Comparison of ENCODE assay signal across 1 cellular context in the genomic region with DNA sequence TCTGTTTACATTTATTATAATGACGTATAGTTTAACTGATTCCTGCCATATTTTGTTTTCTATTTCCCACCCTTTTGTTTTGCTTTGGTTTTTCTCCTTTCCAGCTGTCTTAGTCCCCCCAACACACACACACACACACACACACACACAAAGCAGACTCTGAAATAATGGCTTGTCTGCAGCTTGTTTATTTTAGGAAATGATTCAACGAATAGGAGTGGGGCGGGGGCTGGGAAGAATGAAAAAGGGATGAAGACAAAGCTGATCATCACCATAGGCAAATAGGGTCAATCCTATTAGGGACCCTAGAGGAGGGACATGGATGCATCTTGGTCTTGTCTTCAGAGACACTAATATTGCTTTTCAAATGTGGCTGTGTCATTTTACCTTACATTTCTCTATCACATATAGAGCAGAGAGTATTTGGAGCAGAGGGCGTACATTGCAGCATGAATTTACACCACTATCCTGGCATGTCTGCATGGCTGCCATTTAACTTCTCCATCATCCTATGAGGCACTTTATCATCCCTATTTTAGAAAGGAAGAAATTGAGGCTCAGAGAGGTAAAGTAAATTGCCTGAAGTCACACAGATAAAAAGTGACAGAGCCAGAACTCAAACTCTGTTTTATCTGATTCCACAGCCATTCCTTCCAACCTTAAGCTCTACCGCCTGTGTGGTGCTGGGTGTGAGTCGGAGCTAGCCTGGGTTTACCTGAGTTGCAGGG.
A peak's percentile ranks its signal among the peaks of the same experiment; 100 is the strongest.
TF ChIP-seq lines count a peak whose summit lies in the region.

No MANE protein-coding gene starts in this region.

TF ChIP-seq in HepG2, 621 proteins besides CTCF, POLR2A, EP300 and RAD21:
- TF ChIP-seq, protein P1, sequence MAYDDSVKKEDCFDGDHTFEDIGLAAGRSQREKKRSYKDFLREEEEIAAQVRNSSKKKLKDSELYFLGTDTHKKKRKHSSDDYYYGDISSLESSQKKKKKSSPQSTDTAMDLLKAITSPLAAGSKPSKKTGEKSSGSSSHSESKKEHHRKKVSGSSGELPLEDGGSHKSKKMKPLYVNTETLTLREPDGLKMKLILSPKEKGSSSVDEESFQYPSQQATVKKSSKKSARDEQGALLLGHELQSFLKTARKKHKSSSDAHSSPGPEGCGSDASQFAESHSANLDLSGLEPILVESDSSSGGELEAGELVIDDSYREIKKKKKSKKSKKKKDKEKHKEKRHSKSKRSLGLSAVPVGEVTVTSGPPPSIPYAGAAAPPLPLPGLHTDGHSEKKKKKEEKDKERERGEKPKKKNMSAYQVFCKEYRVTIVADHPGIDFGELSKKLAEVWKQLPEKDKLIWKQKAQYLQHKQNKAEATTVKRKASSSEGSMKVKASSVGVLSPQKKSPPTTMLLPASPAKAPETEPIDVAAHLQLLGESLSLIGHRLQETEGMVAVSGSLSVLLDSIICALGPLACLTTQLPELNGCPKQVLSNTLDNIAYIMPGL (CRISPR knock-in tag; IDR thresholded peaks at IDR 0.05; ENCODE audit: borderline replicate concordance in 1 of 2, low read depth in 1 of 2) = no peak
- TF ChIP-seq ZNF891 (CRISPR knock-in tag; IDR thresholded peaks at IDR 0.05) (no peak), SMYD3 (CRISPR knock-in tag; IDR thresholded peaks at IDR 0.05) (no peak), NR1H2 (CRISPR knock-in tag; IDR thresholded peaks at IDR 0.05; ENCODE audit: borderline replicate concordance, low read depth) (no peak), FOSL2 (CRISPR knock-in tag; IDR thresholded peaks at IDR 0.05) (0 out of 2 replicates have a peak, but pooled peaks have one; percentile 23), SALL1 (CRISPR knock-in tag; IDR thresholded peaks at IDR 0.05) (0 out of 2 replicates have a peak, but pooled peaks have one; percentile 18), RBFOX2 (IDR thresholded peaks at IDR 0.05; ENCODE audit: low read depth, low read length) (0 out of 2 replicates have a peak, but pooled peaks have one; percentile 14), ZNF44 (CRISPR knock-in tag; IDR thresholded peaks at IDR 0.05) (no peak), POLR2AphosphoS5 (IDR thresholded peaks at IDR 0.05; ENCODE audit: low read depth, low read length) (no peak), MEIS2 (CRISPR knock-in tag; IDR thresholded peaks at IDR 0.05) (no peak), HES4 (CRISPR knock-in tag; IDR thresholded peaks at IDR 0.05; ENCODE audit: borderline replicate concordance) (no peak), ZNF629 (CRISPR knock-in tag; conservative IDR thresholded peaks at IDR 0.05) (no peak), ADNP (CRISPR knock-in tag; IDR thresholded peaks at IDR 0.05) (no peak), ZNF33B (CRISPR knock-in tag; IDR thresholded peaks at IDR 0.05) (no peak), ZNF367 (CRISPR knock-in tag; IDR thresholded peaks at IDR 0.05; ENCODE audit: borderline replicate concordance) (no peak), ZIK1 (CRISPR knock-in tag; IDR thresholded peaks at IDR 0.05; ENCODE audit: borderline replicate concordance, low read depth) (no peak), SRSF9 (IDR thresholded peaks at IDR 0.05; ENCODE audit: borderline replicate concordance, insufficient read depth, low read depth, low read length, poor library complexity, severe bottlenecking) (no peak), SOX6 (IDR thresholded peaks at IDR 0.05) (no peak), SOX6 (CRISPR knock-in tag; IDR thresholded peaks at IDR 0.05) (peak; percentile 29; the same call in 1 of the 2 replicates), TCF7L2 (IDR thresholded peaks at IDR 0.05; ENCODE audit: low read depth, low read length) (no peak), KAT8 (CRISPR knock-in tag; IDR thresholded peaks at IDR 0.05) (no peak), ZNF678 (CRISPR knock-in tag; IDR thresholded peaks at IDR 0.05) (no peak), TBP (CRISPR knock-in tag; IDR thresholded peaks at IDR 0.05) (no peak)
- TF ChIP-seq, protein P2, sequence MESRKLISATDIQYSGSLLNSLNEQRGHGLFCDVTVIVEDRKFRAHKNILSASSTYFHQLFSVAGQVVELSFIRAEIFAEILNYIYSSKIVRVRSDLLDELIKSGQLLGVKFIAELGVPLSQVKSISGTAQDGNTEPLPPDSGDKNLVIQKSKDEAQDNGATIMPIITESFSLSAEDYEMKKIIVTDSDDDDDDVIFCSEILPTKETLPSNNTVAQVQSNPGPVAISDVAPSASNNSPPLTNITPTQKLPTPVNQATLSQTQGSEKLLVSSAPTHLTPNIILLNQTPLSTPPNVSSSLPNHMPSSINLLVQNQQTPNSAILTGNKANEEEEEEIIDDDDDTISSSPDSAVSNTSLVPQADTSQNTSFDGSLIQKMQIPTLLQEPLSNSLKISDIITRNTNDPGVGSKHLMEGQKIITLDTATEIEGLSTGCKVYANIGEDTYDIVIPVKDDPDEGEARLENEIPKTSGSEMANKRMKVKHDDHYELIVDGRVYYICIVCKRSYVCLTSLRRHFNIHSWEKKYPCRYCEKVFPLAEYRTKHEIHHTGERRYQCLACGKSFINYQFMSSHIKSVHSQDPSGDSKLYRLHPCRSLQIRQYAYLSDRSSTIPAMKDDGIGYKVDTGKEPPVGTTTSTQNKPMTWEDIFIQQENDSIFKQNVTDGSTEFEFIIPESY (CRISPR knock-in tag; IDR thresholded peaks at IDR 0.05) = no peak
- TF ChIP-seq, protein P3, sequence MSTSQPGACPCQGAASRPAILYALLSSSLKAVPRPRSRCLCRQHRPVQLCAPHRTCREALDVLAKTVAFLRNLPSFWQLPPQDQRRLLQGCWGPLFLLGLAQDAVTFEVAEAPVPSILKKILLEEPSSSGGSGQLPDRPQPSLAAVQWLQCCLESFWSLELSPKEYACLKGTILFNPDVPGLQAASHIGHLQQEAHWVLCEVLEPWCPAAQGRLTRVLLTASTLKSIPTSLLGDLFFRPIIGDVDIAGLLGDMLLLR (CRISPR knock-in tag; IDR thresholded peaks at IDR 0.05) = no peak
- TF ChIP-seq, protein P4, sequence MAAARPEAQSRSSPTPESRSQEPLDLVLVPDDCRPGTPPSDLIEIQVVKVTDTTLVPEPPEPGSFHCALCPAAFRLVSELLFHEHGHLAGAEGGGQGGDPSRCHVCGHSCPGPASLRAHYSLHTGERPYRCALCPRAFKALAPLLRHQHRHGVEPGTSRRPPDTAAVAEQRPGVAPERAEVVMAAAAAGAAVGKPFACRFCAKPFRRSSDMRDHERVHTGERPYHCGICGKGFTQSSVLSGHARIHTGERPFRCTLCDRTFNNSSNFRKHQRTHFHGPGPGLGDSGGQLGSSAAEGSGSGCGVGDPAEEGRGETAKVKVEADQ (CRISPR knock-in tag; IDR thresholded peaks at IDR 0.05; ENCODE audit: borderline replicate concordance) = 0 out of 2 replicates have a peak, but pooled peaks have one; percentile 34
- TF ChIP-seq, protein P5, sequence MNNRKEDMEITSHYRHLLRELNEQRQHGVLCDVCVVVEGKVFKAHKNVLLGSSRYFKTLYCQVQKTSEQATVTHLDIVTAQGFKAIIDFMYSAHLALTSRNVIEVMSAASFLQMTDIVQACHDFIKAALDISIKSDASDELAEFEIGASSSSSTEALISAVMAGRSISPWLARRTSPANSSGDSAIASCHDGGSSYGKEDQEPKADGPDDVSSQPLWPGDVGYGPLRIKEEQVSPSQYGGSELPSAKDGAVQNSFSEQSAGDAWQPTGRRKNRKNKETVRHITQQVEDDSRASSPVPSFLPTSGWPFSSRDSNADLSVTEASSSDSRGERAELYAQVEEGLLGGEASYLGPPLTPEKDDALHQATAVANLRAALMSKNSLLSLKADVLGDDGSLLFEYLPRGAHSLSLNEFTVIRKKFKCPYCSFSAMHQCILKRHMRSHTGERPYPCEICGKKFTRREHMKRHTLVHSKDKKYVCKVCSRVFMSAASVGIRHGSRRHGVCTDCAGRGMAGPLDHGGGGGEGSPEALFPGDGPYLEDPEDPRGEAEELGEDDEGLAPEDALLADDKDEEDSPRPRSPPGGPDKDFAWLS (CRISPR knock-in tag; IDR thresholded peaks at IDR 0.05; ENCODE audit: borderline replicate concordance) = no peak
- TF ChIP-seq, protein P6, sequence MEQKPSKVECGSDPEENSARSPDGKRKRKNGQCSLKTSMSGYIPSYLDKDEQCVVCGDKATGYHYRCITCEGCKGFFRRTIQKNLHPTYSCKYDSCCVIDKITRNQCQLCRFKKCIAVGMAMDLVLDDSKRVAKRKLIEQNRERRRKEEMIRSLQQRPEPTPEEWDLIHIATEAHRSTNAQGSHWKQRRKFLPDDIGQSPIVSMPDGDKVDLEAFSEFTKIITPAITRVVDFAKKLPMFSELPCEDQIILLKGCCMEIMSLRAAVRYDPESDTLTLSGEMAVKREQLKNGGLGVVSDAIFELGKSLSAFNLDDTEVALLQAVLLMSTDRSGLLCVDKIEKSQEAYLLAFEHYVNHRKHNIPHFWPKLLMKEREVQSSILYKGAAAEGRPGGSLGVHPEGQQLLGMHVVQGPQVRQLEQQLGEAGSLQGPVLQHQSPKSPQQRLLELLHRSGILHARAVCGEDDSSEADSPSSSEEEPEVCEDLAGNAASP (CRISPR knock-in tag; IDR thresholded peaks at IDR 0.05; ENCODE audit: borderline replicate concordance) = 0 out of 2 replicates have a peak, but pooled peaks have one; percentile 10
- TF ChIP-seq, protein P7, sequence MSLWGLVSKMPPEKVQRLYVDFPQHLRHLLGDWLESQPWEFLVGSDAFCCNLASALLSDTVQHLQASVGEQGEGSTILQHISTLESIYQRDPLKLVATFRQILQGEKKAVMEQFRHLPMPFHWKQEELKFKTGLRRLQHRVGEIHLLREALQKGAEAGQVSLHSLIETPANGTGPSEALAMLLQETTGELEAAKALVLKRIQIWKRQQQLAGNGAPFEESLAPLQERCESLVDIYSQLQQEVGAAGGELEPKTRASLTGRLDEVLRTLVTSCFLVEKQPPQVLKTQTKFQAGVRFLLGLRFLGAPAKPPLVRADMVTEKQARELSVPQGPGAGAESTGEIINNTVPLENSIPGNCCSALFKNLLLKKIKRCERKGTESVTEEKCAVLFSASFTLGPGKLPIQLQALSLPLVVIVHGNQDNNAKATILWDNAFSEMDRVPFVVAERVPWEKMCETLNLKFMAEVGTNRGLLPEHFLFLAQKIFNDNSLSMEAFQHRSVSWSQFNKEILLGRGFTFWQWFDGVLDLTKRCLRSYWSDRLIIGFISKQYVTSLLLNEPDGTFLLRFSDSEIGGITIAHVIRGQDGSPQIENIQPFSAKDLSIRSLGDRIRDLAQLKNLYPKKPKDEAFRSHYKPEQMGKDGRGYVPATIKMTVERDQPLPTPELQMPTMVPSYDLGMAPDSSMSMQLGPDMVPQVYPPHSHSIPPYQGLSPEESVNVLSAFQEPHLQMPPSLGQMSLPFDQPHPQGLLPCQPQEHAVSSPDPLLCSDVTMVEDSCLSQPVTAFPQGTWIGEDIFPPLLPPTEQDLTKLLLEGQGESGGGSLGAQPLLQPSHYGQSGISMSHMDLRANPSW (CRISPR knock-in tag; IDR thresholded peaks at IDR 0.05; ENCODE audit: borderline replicate concordance) = no peak
- TF ChIP-seq, protein P8, sequence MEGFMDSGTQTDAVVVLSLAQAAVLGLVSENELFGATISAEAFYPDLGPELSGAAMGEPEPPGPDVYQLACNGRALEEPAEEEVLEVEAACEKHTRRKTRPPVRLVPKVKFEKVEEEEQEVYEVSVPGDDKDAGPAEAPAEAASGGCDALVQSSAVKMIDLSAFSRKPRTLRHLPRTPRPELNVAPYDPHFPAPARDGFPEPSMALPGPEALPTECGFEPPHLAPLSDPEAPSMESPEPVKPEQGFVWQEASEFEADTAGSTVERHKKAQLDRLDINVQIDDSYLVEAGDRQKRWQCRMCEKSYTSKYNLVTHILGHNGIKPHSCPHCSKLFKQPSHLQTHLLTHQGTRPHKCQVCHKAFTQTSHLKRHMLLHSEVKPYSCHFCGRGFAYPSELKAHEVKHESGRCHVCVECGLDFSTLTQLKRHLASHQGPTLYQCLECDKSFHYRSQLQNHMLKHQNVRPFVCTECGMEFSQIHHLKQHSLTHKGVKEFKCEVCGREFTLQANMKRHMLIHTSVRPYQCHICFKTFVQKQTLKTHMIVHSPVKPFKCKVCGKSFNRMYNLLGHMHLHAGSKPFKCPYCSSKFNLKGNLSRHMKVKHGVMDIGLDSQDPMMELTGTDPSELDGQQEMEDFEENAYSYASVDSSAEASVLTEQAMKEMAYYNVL (CRISPR knock-in tag; IDR thresholded peaks at IDR 0.05; ENCODE audit: borderline replicate concordance) = no peak
- TF ChIP-seq, protein P9, sequence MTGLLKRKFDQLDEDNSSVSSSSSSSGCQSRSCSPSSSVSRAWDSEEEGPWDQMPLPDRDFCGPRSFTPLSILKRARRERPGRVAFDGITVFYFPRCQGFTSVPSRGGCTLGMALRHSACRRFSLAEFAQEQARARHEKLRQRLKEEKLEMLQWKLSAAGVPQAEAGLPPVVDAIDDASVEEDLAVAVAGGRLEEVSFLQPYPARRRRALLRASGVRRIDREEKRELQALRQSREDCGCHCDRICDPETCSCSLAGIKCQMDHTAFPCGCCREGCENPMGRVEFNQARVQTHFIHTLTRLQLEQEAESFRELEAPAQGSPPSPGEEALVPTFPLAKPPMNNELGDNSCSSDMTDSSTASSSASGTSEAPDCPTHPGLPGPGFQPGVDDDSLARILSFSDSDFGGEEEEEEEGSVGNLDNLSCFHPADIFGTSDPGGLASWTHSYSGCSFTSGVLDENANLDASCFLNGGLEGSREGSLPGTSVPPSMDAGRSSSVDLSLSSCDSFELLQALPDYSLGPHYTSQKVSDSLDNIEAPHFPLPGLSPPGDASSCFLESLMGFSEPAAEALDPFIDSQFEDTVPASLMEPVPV (CRISPR knock-in tag; IDR thresholded peaks at IDR 0.05) = no peak
- TF ChIP-seq, protein P10, sequence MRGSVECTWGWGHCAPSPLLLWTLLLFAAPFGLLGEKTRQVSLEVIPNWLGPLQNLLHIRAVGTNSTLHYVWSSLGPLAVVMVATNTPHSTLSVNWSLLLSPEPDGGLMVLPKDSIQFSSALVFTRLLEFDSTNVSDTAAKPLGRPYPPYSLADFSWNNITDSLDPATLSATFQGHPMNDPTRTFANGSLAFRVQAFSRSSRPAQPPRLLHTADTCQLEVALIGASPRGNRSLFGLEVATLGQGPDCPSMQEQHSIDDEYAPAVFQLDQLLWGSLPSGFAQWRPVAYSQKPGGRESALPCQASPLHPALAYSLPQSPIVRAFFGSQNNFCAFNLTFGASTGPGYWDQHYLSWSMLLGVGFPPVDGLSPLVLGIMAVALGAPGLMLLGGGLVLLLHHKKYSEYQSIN (CRISPR knock-in tag; IDR thresholded peaks at IDR 0.05; ENCODE audit: borderline replicate concordance) = no peak
TF ChIP-seq in HepG2: peak in this region for 6.
